ENCODE assay signal across 15 cellular contexts in genomic region chr4:102578270-102578669, GRCh38.
DNase-seq lines count a peak whose midpoint lies in the region; ATAC-seq lines count a peak whose summit lies in the region.
"Had no signal": no experiment of that assay in that cellular context is flagged by ENCODE, and none has a peak within 500 bp of the region (broad histone marks: within the 10 kb centered on the region; RNA-seq: fewer than 3 reads in every experiment).

No MANE protein-coding gene starts in this region.

- ATAC-seq in activated naive CD8-positive, alpha-beta T cell treated with anti-CD3 and anti-CD28 coated beads, Interleukin-2, amount 10 ng/mL, durations not matched to agents 7 days and 5 days (ENCODE audit: low read depth): no peak
- ATAC-seq in naive thymus-derived CD8-positive, alpha-beta T cell: no peak

- in situ Hi-C loops in SK-MEL-5 (cut with HindIII; ENCODE audit: low pct_unique_long_range_greater_than_20kb, low sequenced_read_pairs): no loop called here

- POLR2A ChIA-PET in activated naive CD8-positive, alpha-beta T cell treated with anti-CD3 and anti-CD28 coated beads, Interleukin-2, amount 10 ng/mL, durations not matched to agents 7 days and 5 days (lab: Charles Lee): interaction anchor here (1.0 to 1.1 kb wide), 2 partner anchors 16 to 21 kb away, joined by 3 read pairs; no protein-coding TSS in a partner anchor
- POLR2A ChIA-PET in naive thymus-derived CD8-positive, alpha-beta T cell (lab: Charles Lee): interaction anchor here (1.4 kb wide), 1 partner anchor 76 kb away, joined by 6 read pairs; the partner anchor contains the start of gene NFKB1

- H3K4me1 Mint-ChIP-seq in activated naive CD4-positive, alpha-beta T cell treated with anti-CD3 and anti-CD28 coated beads, Interleukin-2, amount 50 U/mL, for 24 hours: peaks cover 87% of the 10 kb centered on the region
- H3K4me1 Mint-ChIP-seq in activated naive CD8-positive, alpha-beta T cell treated with anti-CD3 and anti-CD28 coated beads, Interleukin-2, amount 10 ng/mL, durations not matched to agents 7 days and 5 days: peaks cover 71% of the 10 kb centered on the region
- H3K4me1 Mint-ChIP-seq in naive thymus-derived CD8-positive, alpha-beta T cell: peaks cover 47 to 69% (median 58%) of the 10 kb centered on the region in 4 donors

- DNase-seq in activated naive CD4-positive, alpha-beta T cell (lab: John Stamatoyannopoulos, UW): no peak
- DNase-seq in SK-MEL-5 (ENCODE audit: low read depth, low spot score) (peak; percentile 9), NCI-H128 (lab: John Stamatoyannopoulos, UW; ENCODE audit: unreplicated experiment) (no peak), ecto neural progenitor cell (ENCODE audit: low spot score) (no peak), foreskin melanocyte (no peak)
- no peak for DNase-seq in activated naive CD8-positive, alpha-beta T cell treated with anti-CD3 and anti-CD28 coated beads, Interleukin-2, amount 10 ng/mL, durations not matched to agents 7 days and 5 days
- no peak for DNase-seq in naive thymus-derived CD8-positive, alpha-beta T cell
- DNase-seq: DND-41, GF-D8, MG63, NCI-H1417 treated with DMSO at 0.1 percent for 48 hours, NCI-H2029, NCI-H2171 treated with DMSO at 0.1 percent for 48 hours, SIG-M5 had no signal

- no peaks in the 10 kb centered on the region for H3K27me3 Mint-ChIP-seq in activated naive CD4-positive, alpha-beta T cell treated with anti-CD3 and anti-CD28 coated beads, Interleukin-2, amount 50 U/mL, for 24 hours
- no peaks in the 10 kb centered on the region for H3K27me3 Mint-ChIP-seq in activated naive CD8-positive, alpha-beta T cell treated with anti-CD3 and anti-CD28 coated beads, Interleukin-2, amount 10 ng/mL, durations not matched to agents 7 days and 5 days
- no peaks in the 10 kb centered on the region for H3K27me3 Mint-ChIP-seq in naive thymus-derived CD8-positive, alpha-beta T cell

- H3K9me3 Mint-ChIP-seq in activated naive CD4-positive, alpha-beta T cell treated with anti-CD3 and anti-CD28 coated beads, Interleukin-2, amount 50 U/mL, for 24 hours: peaks cover 5% of the 10 kb centered on the region
- no peaks in the 10 kb centered on the region for H3K9me3 Mint-ChIP-seq in activated naive CD8-positive, alpha-beta T cell treated with anti-CD3 and anti-CD28 coated beads, Interleukin-2, amount 10 ng/mL, durations not matched to agents 7 days and 5 days
- H3K9me3 Mint-ChIP-seq in naive thymus-derived CD8-positive, alpha-beta T cell: peaks cover 0 to 9% (median 0%) of the 10 kb centered on the region in 9 donors

- peaks cover 50% of the 10 kb centered on the region for H3K36me3 Mint-ChIP-seq in activated naive CD4-positive, alpha-beta T cell treated with anti-CD3 and anti-CD28 coated beads, Interleukin-2, amount 50 U/mL, for 24 hours
- peaks cover 51% of the 10 kb centered on the region for H3K36me3 Mint-ChIP-seq in activated naive CD8-positive, alpha-beta T cell treated with anti-CD3 and anti-CD28 coated beads, Interleukin-2, amount 10 ng/mL, durations not matched to agents 7 days and 5 days
- H3K36me3 Mint-ChIP-seq in naive thymus-derived CD8-positive, alpha-beta T cell: peaks cover 18 to 68% (median 42%) of the 10 kb centered on the region in 3 donors

- H3K27ac Mint-ChIP-seq in activated naive CD4-positive, alpha-beta T cell treated with anti-CD3 and anti-CD28 coated beads, Interleukin-2, amount 50 U/mL, for 24 hours: peak overlapping the region; percentile 90
- peak overlapping the region; percentile 55 for H3K27ac Mint-ChIP-seq in activated naive CD8-positive, alpha-beta T cell treated with anti-CD3 and anti-CD28 coated beads, Interleukin-2, amount 10 ng/mL, durations not matched to agents 7 days and 5 days
- H3K27ac Mint-ChIP-seq in naive thymus-derived CD8-positive, alpha-beta T cell: peak overlapping the region in 8 of 10 donors; percentile 27 to 81 (median 74)

- H3K4me3 Mint-ChIP-seq in activated naive CD4-positive, alpha-beta T cell treated with anti-CD3 and anti-CD28 coated beads, Interleukin-2, amount 50 U/mL, for 24 hours: no peak overlapping the region
- no peak overlapping the region for H3K4me3 Mint-ChIP-seq in activated naive CD8-positive, alpha-beta T cell treated with anti-CD3 and anti-CD28 coated beads, Interleukin-2, amount 10 ng/mL, durations not matched to agents 7 days and 5 days
- H3K4me3 Mint-ChIP-seq in naive thymus-derived CD8-positive, alpha-beta T cell: peak overlapping the region in 5 of 10 donors; percentile 15 to 48 (median 22)
